ENCODE assay signal across 14 cellular contexts in the genomic region with DNA sequence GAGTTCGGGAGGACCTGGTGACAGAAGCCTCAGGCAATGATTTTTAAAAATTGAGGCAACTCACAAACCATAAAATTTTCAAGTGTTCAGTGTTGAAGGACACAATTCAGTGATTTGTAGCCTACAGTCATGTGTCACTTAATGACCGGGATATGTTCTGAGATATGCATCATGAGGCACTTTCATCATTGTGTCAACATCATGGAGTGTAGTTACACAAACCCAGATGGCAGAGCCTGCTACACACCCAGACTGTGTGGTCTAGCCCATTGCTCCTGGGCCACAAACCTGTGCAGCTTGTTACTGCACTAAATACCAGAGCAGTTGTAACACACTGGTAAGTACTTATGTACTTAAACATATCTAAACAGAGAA. TPM values are rescaled to one million over a fixed set of nuclear protein-coding genes. Genes with fewer than 3 reads are reported as not detected.
A peak's percentile ranks its signal among the peaks of the same experiment; 100 is the strongest.
DNase-seq lines count a peak whose midpoint lies in the region; ATAC-seq and TF ChIP-seq lines count a peak whose summit lies in the region.
"Had no signal": no experiment of that assay in that cellular context is flagged by ENCODE, and none has a peak within 500 bp of the region (broad histone marks: within the 10 kb centered on the region; RNA-seq: fewer than 3 reads in every experiment).

No MANE protein-coding gene starts in this region.

- DNase-seq in HCEC 1CT: peak; percentile 17
- no peak for DNase-seq in WERI-Rb-1
- DNase-seq in left lung: peak; percentile 24 to 70
- no peak for DNase-seq in germinal center (ENCODE audit: low spot score)
- DNase-seq in natural killer cell: no peak
- no peak for DNase-seq in uterus
- DNase-seq: NCI-H1436 treated with DMSO at 0.1 percent for 48 hours; stimulated activated CD4-positive, alpha-beta T cell treated with anti-CD3 and anti-CD28 coated beads, Interleukin-4, amount 100 ng/mL, for 1 hour; stimulated activated naive B cell treated with anti-CD40 and anti-IgM and Interleukin-4, amounts not matched to agents 10 μg/mL and 1 μg/mL and 100 μg/mL, for 72 hours; T-helper 2 cell had no signal

- H3K9me3 ChIP-seq in WERI-Rb-1 (ENCODE audit: severe bottlenecking) (peaks cover 3% of the 10 kb centered on the region), left lung (peaks cover 0 to 16% of the 10 kb centered on the region in 2 donors), uterus (peaks cover 0 to 10% of the 10 kb centered on the region in 2 donors)

- peak overlapping the region; percentile 51 for H3K27ac ChIP-seq in 22Rv1
- H3K27ac ChIP-seq in WERI-Rb-1: 0 out of 2 replicates have a peak overlapping the region, but pooled peaks have one; percentile 35
- H3K27ac ChIP-seq in left lung: peak overlapping the region in 1 of 2 donors; percentile 36
- H3K27ac ChIP-seq in uterus: no peak overlapping the region

- peaks cover 0 to 3% of the 10 kb centered on the region in 2 donors for H3K9me3 Mint-ChIP-seq in natural killer cell

- no peaks in the 10 kb centered on the region for H3K36me3 Mint-ChIP-seq in natural killer cell
- H3K36me3 Mint-ChIP-seq: stimulated activated naive B cell treated with anti-CD40 and anti-IgM and Interleukin-4, amounts not matched to agents 10 μg/mL and 1 μg/mL and 100 μg/mL, for 72 hours had no signal

- no peaks in the 10 kb centered on the region for H3K4me1 Mint-ChIP-seq in natural killer cell
- H3K4me1 Mint-ChIP-seq: stimulated activated naive B cell treated with anti-CD40 and anti-IgM and Interleukin-4, amounts not matched to agents 10 μg/mL and 1 μg/mL and 100 μg/mL, for 72 hours had no signal

- H3K4me1 ChIP-seq in left lung: no peaks in the 10 kb centered on the region
- H3K4me1 ChIP-seq in uterus: no peaks in the 10 kb centered on the region

- H3K27me3 ChIP-seq in WERI-Rb-1 (ENCODE audit: insufficient read depth, low read depth, severe bottlenecking): no peaks in the 10 kb centered on the region
- H3K27me3 ChIP-seq in left lung: peaks cover 0 to 19% of the 10 kb centered on the region in 2 donors
- no peaks in the 10 kb centered on the region for H3K27me3 ChIP-seq in uterus

- intact Hi-C loops in left lung (cut with DNase I): no loop called here
- intact Hi-C loops in natural killer cell (cut with micrococcal nuclease): loop anchor here (2.0 kb wide), 1 partner anchor 19 kb away; no protein-coding TSS in a partner anchor
- intact Hi-C loops in uterus (cut with DNase I; ENCODE audit: low total_unique reads): no loop called here

- ATAC-seq in left lung (peak; percentile 96), HG02973 (IDR thresholded peaks at IDR 0.05; ENCODE audit: unreplicated experiment) (no peak), natural killer cell (no peak)
- ATAC-seq: stimulated activated naive B cell treated with anti-CD40 and anti-IgM and Interleukin-4, amounts not matched to agents 10 μg/mL and 1 μg/mL and 100 μg/mL, for 72 hours had no signal

- TF ChIP-seq POLR2A in uterus (IDR thresholded peaks at IDR 0.05): no peak

- peaks cover 0 to 2% of the 10 kb centered on the region in 2 donors for H3K27me3 Mint-ChIP-seq in natural killer cell (ENCODE audit: low read depth in 2 of 2)

- no peak overlapping the region for H3K27ac Mint-ChIP-seq in natural killer cell
- H3K27ac Mint-ChIP-seq: stimulated activated naive B cell treated with anti-CD40 and anti-IgM and Interleukin-4, amounts not matched to agents 10 μg/mL and 1 μg/mL and 100 μg/mL, for 72 hours had no signal

- H3K36me3 ChIP-seq in WERI-Rb-1 (no peaks in the 10 kb centered on the region), left lung (no peaks in the 10 kb centered on the region), uterus (no peaks in the 10 kb centered on the region)

- no peak for TF ChIP-seq CTCF in 22Rv1 (IDR thresholded peaks at IDR 0.05)
- TF ChIP-seq CTCF in WERI-Rb-1 (IDR thresholded peaks at IDR 0.05; ENCODE audit: low read depth, low read length): no peak
- TF ChIP-seq CTCF in left lung (IDR thresholded peaks at IDR 0.05): no peak
- TF ChIP-seq CTCF in natural killer cell (IDR thresholded peaks at IDR 0.05): no peak
- no peak for TF ChIP-seq CTCF in uterus (IDR thresholded peaks at IDR 0.05)

- no peak overlapping the region for H3K4me3 Mint-ChIP-seq in natural killer cell
- H3K4me3 Mint-ChIP-seq: stimulated activated naive B cell treated with anti-CD40 and anti-IgM and Interleukin-4, amounts not matched to agents 10 μg/mL and 1 μg/mL and 100 μg/mL, for 72 hours had no signal

- H3K4me3 ChIP-seq in WERI-Rb-1 (ENCODE audit: low read depth, low read length) (no peak overlapping the region), left lung (no peak overlapping the region), uterus (no peak overlapping the region)

RNA-seq across cellular contexts. Expression of gene PRSS41, which starts 1.6 kb away (rescaled TPM):
- total RNA-seq in left lung (not detected), natural killer cell (under 1 TPM in 1 of 3 donors, not detected in 2; 0.33 TPM), uterus (not detected)
- total RNA-seq: H1, mesenteric fat pad had no signal

RNA-seq across cellular contexts. Expression of gene PRSS33, which starts 12.5 kb away (rescaled TPM):
- total RNA-seq in left lung (not detected), natural killer cell (under 1 TPM; 0.20 to 0.63 (median 0.54) TPM), uterus (under 1 TPM in 1 of 4 donors, not detected in 3; 0.21 TPM)
- total RNA-seq: H1, mesenteric fat pad had no signal

RNA-seq across cellular contexts. Expression of gene PRSS21, which starts 17.2 kb away (rescaled TPM):
- total RNA-seq in left lung (1 to 10 TPM in 1 of 2 donors, under 1 TPM in 1; 0.90 to 2.5 TPM), natural killer cell (1 to 10 TPM in 1 of 3 donors, under 1 TPM in 1, not detected in 1; 0.64 to 6.6 TPM), uterus (not detected)
- total RNA-seq: mesenteric fat pad had no signal

RNA-seq across cellular contexts. Expression of gene ELOB, which starts 22.8 kb away (rescaled TPM):
- 100 to 1,000 TPM; 200 to 205 TPM for total RNA-seq in left lung
- total RNA-seq in natural killer cell: 100 to 1,000 TPM; 146 to 207 (median 161) TPM
- total RNA-seq in uterus: 100 to 1,000 TPM in 3 of 4 donors, 10 to 100 TPM in 1; 88.4 to 524 (median 219) TPM

RNA-seq across cellular contexts. Expression of gene ZG16B, which starts 30.3 kb away (rescaled TPM):
- total RNA-seq in left lung (1 to 10 TPM in 1 of 2 donors, under 1 TPM in 1; 0.61 to 1.4 TPM), natural killer cell (1 to 10 TPM in 2 of 3 donors, under 1 TPM in 1; 0.78 to 1.5 (median 1.1) TPM), uterus (10 to 100 TPM in 1 of 4 donors, 1 to 10 TPM in 1, not detected in 2; 1.3 to 15.9 TPM)
- total RNA-seq: H1, mesenteric fat pad had no signal

Comparison
In these comparisons a context has a peak if more than half of its experiments do, and no peak if none do; other contexts are left out.
1. H3K27ac ChIP-seq: peak in 22Rv1 (single experiment) and WERI-Rb-1 (single experiment); none in uterus (0 of 2).
2. DNase-seq: peak in HCEC 1CT (single experiment) and left lung (2 of 2); none in WERI-Rb-1 (single experiment), germinal center (single experiment), natural killer cell (single experiment) and uterus (0 of 2).